26 cellular contexts compared by ENCODE assay signal in the genomic region with DNA sequence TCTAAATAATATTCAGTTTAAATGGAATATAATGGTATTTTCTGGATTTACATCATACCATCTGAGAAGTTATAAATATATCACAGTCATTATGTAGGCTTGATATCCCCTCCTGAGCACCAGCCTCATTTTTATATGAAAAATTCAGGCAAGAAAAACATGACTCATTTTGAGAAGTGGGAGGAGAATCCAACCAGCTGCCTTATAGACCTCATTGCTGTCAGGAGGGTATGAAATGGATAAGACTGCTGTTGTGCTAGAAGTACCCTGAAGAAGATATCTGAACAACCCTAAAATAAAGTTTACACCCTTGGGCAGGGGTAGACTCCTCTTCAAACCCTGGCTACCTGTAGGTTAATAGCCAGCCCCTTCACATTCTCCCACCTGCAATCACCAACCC. TPM values are rescaled to one million over a fixed set of nuclear protein-coding genes. Genes with fewer than 3 reads are reported as not detected.
DNase-seq lines count a peak whose midpoint lies in the region; ATAC-seq and TF ChIP-seq lines count a peak whose summit lies in the region.
"Had no signal": no experiment of that assay in that cellular context is flagged by ENCODE, and none has a peak within 500 bp of the region (broad histone marks: within the 10 kb centered on the region; RNA-seq: fewer than 3 reads in every experiment).

No MANE protein-coding gene starts in this region.

- H3K4me2 ChIP-seq in DND-41 (ENCODE audit: insufficient read depth, low read length), result no peak overlapping the region
- no peak overlapping the region for H3K4me2 ChIP-seq in HCT116 (ENCODE audit: low read length)
- no peak overlapping the region for H3K4me2 ChIP-seq in SU-DHL-6 (ENCODE audit: low read depth, low read length, poor library complexity, severe bottlenecking)

- no peaks in the 10 kb centered on the region for H4K20me1 ChIP-seq in DND-41 (ENCODE audit: insufficient read depth, low read length)
- H4K20me1 ChIP-seq in HCT116 (ENCODE audit: insufficient read depth), result no peaks in the 10 kb centered on the region
- no peaks in the 10 kb centered on the region for H4K20me1 ChIP-seq in SU-DHL-6 (ENCODE audit: low read depth, low read length)

- H3K4me1 ChIP-seq in DND-41 (ENCODE audit: insufficient read depth, low read length) (no peaks in the 10 kb centered on the region), HCT116 (ENCODE audit: control insufficient read depth in 1 of 2, insufficient read depth in 2 of 2, low read length in 2 of 2) (no peaks in the 10 kb centered on the region), foreskin keratinocyte (no peaks in the 10 kb centered on the region), right atrium auricular region (peaks cover 0 to 9% of the 10 kb centered on the region in 2 donors)

- H3K9me3 ChIP-seq in DND-41 (ENCODE audit: insufficient read depth, low read length, severe bottlenecking) (no peaks in the 10 kb centered on the region), HCT116 (ENCODE audit: control insufficient read depth in 1 of 2, insufficient read depth in 1 of 2, low read depth in 1 of 2, low read length in 2 of 2) (no peaks in the 10 kb centered on the region), SU-DHL-6 (ENCODE audit: insufficient read depth, low read length) (no peaks in the 10 kb centered on the region), right atrium auricular region (no peaks in the 10 kb centered on the region)
- H3K9me3 ChIP-seq: body of pancreas, esophagus muscularis mucosa, upper lobe of left lung had no signal

- intact Hi-C loops in HCT116 (cut with micrococcal nuclease), result no loop called here

- TF ChIP-seq CTCF in DND-41 (IDR thresholded peaks at IDR 0.05; ENCODE audit: borderline replicate concordance, extremely low read depth, low read length, poor library complexity, severe bottlenecking), result no peak
- no peak for TF ChIP-seq CTCF in HCT116 (IDR thresholded peaks at IDR 0.05 in 2 of 3, conservative IDR thresholded peaks at IDR 0.05 in 1 of 3; ENCODE audit: borderline replicate concordance in 1 of 3, insufficient read depth in 1 of 3, low read depth in 2 of 3, low read length in 2 of 3)
- no peak for TF ChIP-seq CTCF in SU-DHL-6 (IDR thresholded peaks at IDR 0.05; ENCODE audit: insufficient read depth, low read length, poor library complexity, severe bottlenecking)
- no peak for TF ChIP-seq CTCF in foreskin keratinocyte (conservative IDR thresholded peaks at IDR 0.05)
- TF ChIP-seq CTCF in right atrium auricular region (IDR thresholded peaks at IDR 0.05), result no peak

- H3K27me3 ChIP-seq in DND-41 (ENCODE audit: insufficient read depth, low read length, poor library complexity) (peaks cover 7% of the 10 kb centered on the region), HCT116 (ENCODE audit: insufficient read depth, low read length) (no peaks in the 10 kb centered on the region), SU-DHL-6 (ENCODE audit: low read length) (no peaks in the 10 kb centered on the region), foreskin keratinocyte (no peaks in the 10 kb centered on the region), right atrium auricular region (no peaks in the 10 kb centered on the region)
- H3K27me3 ChIP-seq: body of pancreas, esophagus muscularis mucosa, upper lobe of left lung had no signal

- H3K4me3 ChIP-seq in DND-41 (ENCODE audit: low read depth in 1 of 2, low read length in 2 of 2) (no peak overlapping the region), HCT116 (replicated peaks in 1 of 2; ENCODE audit: low read depth in 1 of 2, low read length in 2 of 2) (no peak overlapping the region), SU-DHL-6 (ENCODE audit: insufficient read depth, low read length, poor library complexity, severe bottlenecking) (no peak overlapping the region), right atrium auricular region (no peak overlapping the region)
- H3K4me3 ChIP-seq: body of pancreas, esophagus muscularis mucosa, SK-N-MC, upper lobe of left lung had no signal

- CTCF ChIA-PET in HCT116 (lab: Charles Lee), result no interaction called here

- H3F3A ChIP-seq in SU-DHL-6 (ENCODE audit: insufficient read depth), result no peaks in the 10 kb centered on the region

- H3K27ac ChIP-seq in DND-41 (ENCODE audit: low read length), result no peak overlapping the region
- H3K27ac ChIP-seq in HCT116 (ENCODE audit: low read depth, low read length), result no peak overlapping the region
- no peak overlapping the region for H3K27ac ChIP-seq in SU-DHL-6 (ENCODE audit: low read depth, low read length)
- no peak overlapping the region for H3K27ac ChIP-seq in foreskin keratinocyte
- H3K27ac ChIP-seq in right atrium auricular region, result no peak overlapping the region
- H3K27ac ChIP-seq: body of pancreas, C4-2B, RWPE1, SK-N-MC, upper lobe of left lung had no signal

- no peak for TF ChIP-seq RAD21 in HCT116 (IDR thresholded peaks at IDR 0.05; ENCODE audit: low read depth)

- H3K79me2 ChIP-seq in DND-41 (ENCODE audit: insufficient read depth, low read length) (no peaks in the 10 kb centered on the region), HCT116 (ENCODE audit: insufficient read depth, low read length) (no peaks in the 10 kb centered on the region), SU-DHL-6 (ENCODE audit: insufficient read depth, low read length) (no peaks in the 10 kb centered on the region)

- POLR2A ChIA-PET in HCT116 (lab: Charles Lee), result interaction anchor here (1.4 kb wide), 1 partner anchor 50 kb away, joined by 3 read pairs; the partner anchor contains the start of gene DNAJB4

- H2AFZ ChIP-seq in DND-41 (ENCODE audit: low read depth, low read length) (peak overlapping the region; percentile 64), HCT116 (ENCODE audit: low read depth, low read length, poor library complexity, severe bottlenecking) (peak overlapping the region; percentile 51), SU-DHL-6 (ENCODE audit: low read depth, low read length, severe bottlenecking) (peak overlapping the region; percentile 81)

- no peak for TF ChIP-seq POLR2A in HCT116 (IDR thresholded peaks at IDR 0.05; ENCODE audit: borderline replicate concordance, extremely low read depth, insufficient read depth, insufficient read length)

- RAD21 ChIA-PET in HCT116 (lab: Charles Lee; ENCODE audit: low non-redundant PET in 1 of 2, low total read pairs in 2 of 2, uncharacterized antibody in 2 of 2, unreplicated experiment in 2 of 2), result no interaction called here

- DNase-seq in DND-41, result no peak
- DNase-seq in HCT116 (ENCODE audit: low read depth, low spot score), result no peak
- no peak for DNase-seq in foreskin keratinocyte
- no peak for DNase-seq in NCI-H2029 treated with DMSO at 0.1 percent for 48 hours (lab: John Stamatoyannopoulos, UW)
- DNase-seq in ureter (ENCODE audit: low spot score), result no peak
- DNase-seq in right atrium auricular region (ENCODE audit: low spot score), result no peak
- DNase-seq: activated CD4-positive, alpha-beta T cell treated with anti-CD3 and anti-CD28 coated beads, Interleukin-2, amount 50 U/mL, for 48 hours; activated gamma-delta T cell; activated naive CD8-positive, alpha-beta T cell treated with anti-CD3 and anti-CD28 coated beads, Interleukin-2, amount 50 U/mL, for 24 hours; body of pancreas; effector memory CD4-positive, alpha-beta T cell; Kasumi-1; kidney glomerular epithelial cell; NCI-H2081 treated with DMSO at 0.1 percent for 48 hours; nucleus accumbens; right cardiac atrium; upper lobe of left lung had no signal

- H3K36me3 ChIP-seq in DND-41 (ENCODE audit: insufficient read depth, low read length) (no peaks in the 10 kb centered on the region), HCT116 (ENCODE audit: control insufficient read depth in 1 of 2, insufficient read depth in 2 of 2, low read length in 2 of 2) (no peaks in the 10 kb centered on the region), SU-DHL-6 (ENCODE audit: low read length) (no peaks in the 10 kb centered on the region), right atrium auricular region (no peaks in the 10 kb centered on the region)
- H3K36me3 ChIP-seq: esophagus muscularis mucosa, upper lobe of left lung had no signal

- no peak for ATAC-seq in DND-41 (ENCODE audit: insufficient read depth, low read depth)
- no peak for ATAC-seq in HCT116
- ATAC-seq in foreskin keratinocyte, result peak; percentile 28
- no peak for ATAC-seq in HG03097 (IDR thresholded peaks at IDR 0.05; ENCODE audit: low FRiP score, unreplicated experiment)
- ATAC-seq: activated naive CD8-positive, alpha-beta T cell treated with anti-CD3 and anti-CD28 coated beads, Interleukin-2, amount 50 U/mL, for 24 hours; body of pancreas; WTC11 had no signal

- H3K9me2 ChIP-seq in HCT116 (ENCODE audit: insufficient read depth) (no peaks in the 10 kb centered on the region), SU-DHL-6 (replicated peaks; ENCODE audit: insufficient read depth, low read length) (no peaks in the 10 kb centered on the region)

- BruUV-seq in HCT116 (replicated peaks; lab: Mats Ljungman, UMichigan), result no TSS peak

- H3K9ac ChIP-seq in DND-41 (ENCODE audit: low read depth, low read length) (no peak overlapping the region), HCT116 (ENCODE audit: low read length) (no peak overlapping the region), SU-DHL-6 (ENCODE audit: low read length) (no peak overlapping the region)

TF ChIP-seq in HCT116, 20 proteins besides CTCF, POLR2A, EP300 and RAD21 (continues in another document):
- no peak for TF ChIP-seq ZNF274 (IDR thresholded peaks at IDR 0.05; ENCODE audit: low read depth, low read length)
- TF ChIP-seq EZH2 (IDR thresholded peaks at IDR 0.05), result no peak

RNA-seq across cellular contexts. Expression of gene GIPC2, which starts 8.8 kb away (rescaled TPM):
- total RNA-seq in HCT116 (2021; ENCODE audit: unreplicated experiment), result 0.07 TPM
- 0.01 TPM in 1 of 2 replicates, not detected in the other for polyA plus RNA-seq in HCT116 (2012)
- total RNA-seq in foreskin keratinocyte, result 0.71 TPM in 2 replicates
- polyA plus RNA-seq in foreskin keratinocyte, result 0.32 and 0.33 TPM in 2 replicates
- total RNA-seq in ureter, result 3.1 TPM
- 1 to 10 TPM; 1.5 to 2.3 TPM for total RNA-seq in right atrium auricular region
- total RNA-seq: G401, NCI-H460 had no signal

RNA-seq across cellular contexts. Expression of gene DNAJB4, which starts 49.8 kb away (rescaled TPM):
- total RNA-seq in HCT116 (2021; ENCODE audit: unreplicated experiment), result 26.0 TPM
- 9.2 and 11.6 TPM in 2 replicates for polyA plus RNA-seq in HCT116 (2012)
- 14.1 and 19.9 TPM in 2 replicates for total RNA-seq in foreskin keratinocyte
- 6.0 and 7.2 TPM in 2 replicates for polyA plus RNA-seq in foreskin keratinocyte
- total RNA-seq in ureter, result 31.4 TPM
- total RNA-seq in right atrium auricular region, result 10 to 100 TPM; 60.9 to 83.6 TPM
